Comparison of ENCODE assay signal across 1 cellular context in genomic region chr10:92892706-92893054, GRCh38.
TF ChIP-seq lines count a peak whose summit lies in the region.

No MANE protein-coding gene starts in this region.

TF ChIP-seq in endothelial cell of umbilical vein, 7 proteins besides CTCF, POLR2A, EP300 and RAD21:
- TF ChIP-seq POLR2AphosphoS5 (IDR thresholded peaks at IDR 0.05; ENCODE audit: insufficient read depth, low read depth, low read length) (no peak), JUN (IDR thresholded peaks at IDR 0.05; ENCODE audit: borderline replicate concordance, insufficient read depth, insufficient read length, low read depth) (no peak), FOS (IDR thresholded peaks at IDR 0.05; ENCODE audit: borderline replicate concordance, insufficient read depth, low read length) (no peak), MAX (IDR thresholded peaks at IDR 0.05; ENCODE audit: insufficient read depth, insufficient read length) (no peak), MYC (IDR thresholded peaks at IDR 0.05; ENCODE audit: low read depth, low read length) (no peak)
